ENCODE assay signal across 1 cellular context in genomic region chr2:190343500-190344274, GRCh38.
TF ChIP-seq lines count a peak whose summit lies in the region.

Gene INPP1, plus strand, starts transcription at chr2:190343589. Its CDS starts 16,514 bp downstream, at chr2:190360103.

TF ChIP-seq in HepG2, 621 proteins besides CTCF, POLR2A, EP300 and RAD21 (continued from another document and continues in another):
- TF ChIP-seq, protein P1, sequence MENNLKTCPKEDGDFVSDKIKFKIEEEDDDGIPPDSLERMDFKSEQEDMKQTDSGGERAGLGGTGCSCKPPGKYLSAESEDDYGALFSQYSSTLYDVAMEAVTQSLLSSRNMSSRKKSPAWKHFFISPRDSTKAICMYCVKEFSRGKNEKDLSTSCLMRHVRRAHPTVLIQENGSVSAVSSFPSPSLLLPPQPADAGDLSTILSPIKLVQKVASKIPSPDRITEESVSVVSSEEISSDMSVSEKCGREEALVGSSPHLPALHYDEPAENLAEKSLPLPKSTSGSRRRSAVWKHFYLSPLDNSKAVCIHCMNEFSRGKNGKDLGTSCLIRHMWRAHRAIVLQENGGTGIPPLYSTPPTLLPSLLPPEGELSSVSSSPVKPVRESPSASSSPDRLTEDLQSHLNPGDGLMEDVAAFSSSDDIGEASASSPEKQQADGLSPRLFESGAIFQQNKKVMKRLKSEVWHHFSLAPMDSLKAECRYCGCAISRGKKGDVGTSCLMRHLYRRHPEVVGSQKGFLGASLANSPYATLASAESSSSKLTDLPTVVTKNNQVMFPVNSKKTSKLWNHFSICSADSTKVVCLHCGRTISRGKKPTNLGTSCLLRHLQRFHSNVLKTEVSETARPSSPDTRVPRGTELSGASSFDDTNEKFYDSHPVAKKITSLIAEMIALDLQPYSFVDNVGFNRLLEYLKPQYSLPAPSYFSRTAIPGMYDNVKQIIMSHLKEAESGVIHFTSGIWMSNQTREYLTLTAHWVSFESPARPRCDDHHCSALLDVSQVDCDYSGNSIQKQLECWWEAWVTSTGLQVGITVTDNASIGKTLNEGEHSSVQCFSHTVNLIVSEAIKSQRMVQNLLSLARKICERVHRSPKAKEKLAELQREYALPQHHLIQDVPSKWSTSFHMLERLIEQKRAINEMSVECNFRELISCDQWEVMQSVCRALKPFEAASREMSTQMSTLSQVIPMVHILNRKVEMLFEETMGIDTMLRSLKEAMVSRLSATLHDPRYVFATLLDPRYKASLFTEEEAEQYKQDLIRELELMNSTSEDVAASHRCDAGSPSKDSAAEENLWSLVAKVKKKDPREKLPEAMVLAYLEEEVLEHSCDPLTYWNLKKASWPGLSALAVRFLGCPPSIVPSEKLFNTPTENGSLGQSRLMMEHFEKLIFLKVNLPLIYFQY (CRISPR knock-in tag; IDR thresholded peaks at IDR 0.05; ENCODE audit: borderline replicate concordance): no peak
- TF ChIP-seq, protein P2, sequence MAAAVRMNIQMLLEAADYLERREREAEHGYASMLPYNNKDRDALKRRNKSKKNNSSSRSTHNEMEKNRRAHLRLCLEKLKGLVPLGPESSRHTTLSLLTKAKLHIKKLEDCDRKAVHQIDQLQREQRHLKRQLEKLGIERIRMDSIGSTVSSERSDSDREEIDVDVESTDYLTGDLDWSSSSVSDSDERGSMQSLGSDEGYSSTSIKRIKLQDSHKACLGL (CRISPR knock-in tag; IDR thresholded peaks at IDR 0.05): peak; percentile 85; the same call in 1 of the 2 replicates
- TF ChIP-seq ZNF615 (CRISPR knock-in tag; IDR thresholded peaks at IDR 0.05; ENCODE audit: borderline replicate concordance) (no peak), ZNF784 (CRISPR knock-in tag; IDR thresholded peaks at IDR 0.05; ENCODE audit: borderline replicate concordance) (peak; percentile 95), ZNF569 (CRISPR knock-in tag; IDR thresholded peaks at IDR 0.05; ENCODE audit: borderline replicate concordance) (no peak), SIX1 (CRISPR knock-in tag; IDR thresholded peaks at IDR 0.05; ENCODE audit: borderline replicate concordance) (no peak), ZNF678 (CRISPR knock-in tag; IDR thresholded peaks at IDR 0.05) (peak; percentile 80; the same call in 1 of the 2 replicates), KDM6A (CRISPR knock-in tag; IDR thresholded peaks at IDR 0.05; ENCODE audit: low read depth) (no peak), ONECUT2 (CRISPR knock-in tag; IDR thresholded peaks at IDR 0.05) (no peak), CCAR2 (optimal IDR thresholded peaks at IDR 0.05; ENCODE audit: low read depth, low read length) (no peak), ZNF484 (CRISPR knock-in tag; IDR thresholded peaks at IDR 0.05; ENCODE audit: borderline replicate concordance, low read depth) (peak; percentile 72; the same call in 1 of the 2 replicates), RNF219 (CRISPR knock-in tag; IDR thresholded peaks at IDR 0.05) (no peak; the same call in 1 of the 2 replicates), ZNF333 (CRISPR knock-in tag; IDR thresholded peaks at IDR 0.05; ENCODE audit: borderline replicate concordance) (0 out of 2 replicates have a peak, but pooled peaks have one; percentile 3), PTBP1 (IDR thresholded peaks at IDR 0.05; ENCODE audit: low read depth, low read length, poor library complexity, severe bottlenecking) (no peak), PHB2 (IDR thresholded peaks at IDR 0.05; ENCODE audit: partially characterized antibody) (no peak), NRL (CRISPR knock-in tag; IDR thresholded peaks at IDR 0.05; ENCODE audit: borderline replicate concordance) (0 out of 2 replicates have a peak, but pooled peaks have one; percentile 55), BCL6 (CRISPR knock-in tag; IDR thresholded peaks at IDR 0.05) (0 out of 2 replicates have a peak, but pooled peaks have one; percentile 35), ZNF562 (CRISPR knock-in tag; IDR thresholded peaks at IDR 0.05; ENCODE audit: borderline replicate concordance) (peak; percentile 79; the same call in 1 of the 2 replicates), ZNF33B (CRISPR knock-in tag; IDR thresholded peaks at IDR 0.05) (peak; percentile 79; the same call in 1 of the 2 replicates), XBP1 (CRISPR knock-in tag; IDR thresholded peaks at IDR 0.05) (no peak), DMAP1 (CRISPR knock-in tag; IDR thresholded peaks at IDR 0.05) (peak; percentile 68), ZNF7 (CRISPR knock-in tag; IDR thresholded peaks at IDR 0.05) (no peak), ZFP36L2 (CRISPR knock-in tag; IDR thresholded peaks at IDR 0.05) (no peak), FUBP1 (CRISPR knock-in tag; IDR thresholded peaks at IDR 0.05; ENCODE audit: borderline replicate concordance) (no peak), AKAP8 (CRISPR knock-in tag; IDR thresholded peaks at IDR 0.05) (no peak), ZBTB7B (CRISPR knock-in tag; IDR thresholded peaks at IDR 0.05) (peak; percentile 57; the same call in 1 of the 2 replicates), KDM3A (CRISPR knock-in tag; IDR thresholded peaks at IDR 0.05; ENCODE audit: low read depth) (0 out of 2 replicates have a peak, but pooled peaks have one; percentile 45), ZNF775 (CRISPR knock-in tag; IDR thresholded peaks at IDR 0.05; ENCODE audit: borderline replicate concordance) (no peak), HNRNPLL (IDR thresholded peaks at IDR 0.05; ENCODE audit: low read depth, low read length, poor library complexity, severe bottlenecking) (peak; percentile 63), EEA1 (CRISPR knock-in tag; IDR thresholded peaks at IDR 0.05; ENCODE audit: borderline replicate concordance) (no peak; the same call in 1 of the 2 replicates), MAFK (conservative IDR thresholded peaks at IDR 0.05 in 1 of 2, IDR thresholded peaks at IDR 0.05 in 1 of 2; ENCODE audit: low read length in 2 of 2) (no peak), NCOR1 (IDR thresholded peaks at IDR 0.05; ENCODE audit: borderline replicate concordance, low read length) (no peak), ATF7-NPFF (CRISPR knock-in tag; IDR thresholded peaks at IDR 0.05; ENCODE audit: low read depth) (peak; percentile 89), KLF12 (CRISPR knock-in tag; IDR thresholded peaks at IDR 0.05; ENCODE audit: borderline replicate concordance) (peak; percentile 63; the same call in 1 of the 2 replicates), REXO4 (CRISPR knock-in tag; IDR thresholded peaks at IDR 0.05; ENCODE audit: borderline replicate concordance) (peak; percentile 88), GABPA (IDR thresholded peaks at IDR 0.05; ENCODE audit: low read depth, low read length) (no peak), GABPA (CRISPR knock-in tag; IDR thresholded peaks at IDR 0.05; ENCODE audit: low read depth) (no peak; the same call in 1 of the 2 replicates), STAT5B (CRISPR knock-in tag; IDR thresholded peaks at IDR 0.05) (no peak), ZNF17 (CRISPR knock-in tag; IDR thresholded peaks at IDR 0.05) (no peak), FOXK2 (IDR thresholded peaks at IDR 0.05) (no peak), SATB2 (CRISPR knock-in tag; IDR thresholded peaks at IDR 0.05) (peak; percentile 86; the same call in 1 of the 2 replicates)
- TF ChIP-seq, protein P3, sequence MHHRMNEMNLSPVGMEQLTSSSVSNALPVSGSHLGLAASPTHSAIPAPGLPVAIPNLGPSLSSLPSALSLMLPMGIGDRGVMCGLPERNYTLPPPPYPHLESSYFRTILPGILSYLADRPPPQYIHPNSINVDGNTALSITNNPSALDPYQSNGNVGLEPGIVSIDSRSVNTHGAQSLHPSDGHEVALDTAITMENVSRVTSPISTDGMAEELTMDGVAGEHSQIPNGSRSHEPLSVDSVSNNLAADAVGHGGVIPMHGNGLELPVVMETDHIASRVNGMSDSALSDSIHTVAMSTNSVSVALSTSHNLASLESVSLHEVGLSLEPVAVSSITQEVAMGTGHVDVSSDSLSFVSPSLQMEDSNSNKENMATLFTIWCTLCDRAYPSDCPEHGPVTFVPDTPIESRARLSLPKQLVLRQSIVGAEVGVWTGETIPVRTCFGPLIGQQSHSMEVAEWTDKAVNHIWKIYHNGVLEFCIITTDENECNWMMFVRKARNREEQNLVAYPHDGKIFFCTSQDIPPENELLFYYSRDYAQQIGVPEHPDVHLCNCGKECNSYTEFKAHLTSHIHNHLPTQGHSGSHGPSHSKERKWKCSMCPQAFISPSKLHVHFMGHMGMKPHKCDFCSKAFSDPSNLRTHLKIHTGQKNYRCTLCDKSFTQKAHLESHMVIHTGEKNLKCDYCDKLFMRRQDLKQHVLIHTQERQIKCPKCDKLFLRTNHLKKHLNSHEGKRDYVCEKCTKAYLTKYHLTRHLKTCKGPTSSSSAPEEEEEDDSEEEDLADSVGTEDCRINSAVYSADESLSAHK (CRISPR knock-in tag; IDR thresholded peaks at IDR 0.05; ENCODE audit: borderline replicate concordance): no peak
- TF ChIP-seq, protein P4, sequence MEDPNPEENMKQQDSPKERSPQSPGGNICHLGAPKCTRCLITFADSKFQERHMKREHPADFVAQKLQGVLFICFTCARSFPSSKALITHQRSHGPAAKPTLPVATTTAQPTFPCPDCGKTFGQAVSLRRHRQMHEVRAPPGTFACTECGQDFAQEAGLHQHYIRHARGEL (CRISPR knock-in tag; IDR thresholded peaks at IDR 0.05): no peak
- TF ChIP-seq, protein P5, sequence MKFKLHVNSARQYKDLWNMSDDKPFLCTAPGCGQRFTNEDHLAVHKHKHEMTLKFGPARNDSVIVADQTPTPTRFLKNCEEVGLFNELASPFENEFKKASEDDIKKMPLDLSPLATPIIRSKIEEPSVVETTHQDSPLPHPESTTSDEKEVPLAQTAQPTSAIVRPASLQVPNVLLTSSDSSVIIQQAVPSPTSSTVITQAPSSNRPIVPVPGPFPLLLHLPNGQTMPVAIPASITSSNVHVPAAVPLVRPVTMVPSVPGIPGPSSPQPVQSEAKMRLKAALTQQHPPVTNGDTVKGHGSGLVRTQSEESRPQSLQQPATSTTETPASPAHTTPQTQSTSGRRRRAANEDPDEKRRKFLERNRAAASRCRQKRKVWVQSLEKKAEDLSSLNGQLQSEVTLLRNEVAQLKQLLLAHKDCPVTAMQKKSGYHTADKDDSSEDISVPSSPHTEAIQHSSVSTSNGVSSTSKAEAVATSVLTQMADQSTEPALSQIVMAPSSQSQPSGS (CRISPR knock-in tag; IDR thresholded peaks at IDR 0.05): peak; percentile 48; the same call in 1 of the 2 replicates
- TF ChIP-seq, protein P6, sequence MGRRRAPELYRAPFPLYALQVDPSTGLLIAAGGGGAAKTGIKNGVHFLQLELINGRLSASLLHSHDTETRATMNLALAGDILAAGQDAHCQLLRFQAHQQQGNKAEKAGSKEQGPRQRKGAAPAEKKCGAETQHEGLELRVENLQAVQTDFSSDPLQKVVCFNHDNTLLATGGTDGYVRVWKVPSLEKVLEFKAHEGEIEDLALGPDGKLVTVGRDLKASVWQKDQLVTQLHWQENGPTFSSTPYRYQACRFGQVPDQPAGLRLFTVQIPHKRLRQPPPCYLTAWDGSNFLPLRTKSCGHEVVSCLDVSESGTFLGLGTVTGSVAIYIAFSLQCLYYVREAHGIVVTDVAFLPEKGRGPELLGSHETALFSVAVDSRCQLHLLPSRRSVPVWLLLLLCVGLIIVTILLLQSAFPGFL (CRISPR knock-in tag; IDR thresholded peaks at IDR 0.05): no peak
- TF ChIP-seq, protein P7, sequence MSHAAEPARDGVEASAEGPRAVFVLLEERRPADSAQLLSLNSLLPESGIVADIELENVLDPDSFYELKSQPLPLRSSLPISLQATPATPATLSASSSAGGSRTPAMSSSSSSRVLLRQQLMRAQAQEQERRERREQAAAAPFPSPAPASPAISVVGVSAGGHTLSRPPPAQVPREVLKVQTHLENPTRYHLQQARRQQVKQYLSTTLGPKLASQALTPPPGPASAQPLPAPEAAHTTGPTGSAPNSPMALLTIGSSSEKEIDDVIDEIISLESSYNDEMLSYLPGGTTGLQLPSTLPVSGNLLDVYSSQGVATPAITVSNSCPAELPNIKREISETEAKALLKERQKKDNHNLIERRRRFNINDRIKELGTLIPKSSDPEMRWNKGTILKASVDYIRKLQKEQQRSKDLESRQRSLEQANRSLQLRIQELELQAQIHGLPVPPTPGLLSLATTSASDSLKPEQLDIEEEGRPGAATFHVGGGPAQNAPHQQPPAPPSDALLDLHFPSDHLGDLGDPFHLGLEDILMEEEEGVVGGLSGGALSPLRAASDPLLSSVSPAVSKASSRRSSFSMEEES (CRISPR knock-in tag; IDR thresholded peaks at IDR 0.05): 0 out of 2 replicates have a peak, but pooled peaks have one; percentile 46
